ENCODE assay signal across 21 cellular contexts in genomic region chr5:168655316-168655715, GRCh38.
DNase-seq lines count a peak whose midpoint lies in the region; ATAC-seq and TF ChIP-seq lines count a peak whose summit lies in the region.
"Had no signal": no experiment of that assay in that cellular context is flagged by ENCODE, and none has a peak within 500 bp of the region (broad histone marks: within the 10 kb centered on the region; RNA-seq: fewer than 3 reads in every experiment).

No MANE protein-coding gene starts in this region.

- H3K9ac ChIP-seq in PC-3 (ENCODE audit: low read length) (no peak overlapping the region), subcutaneous abdominal adipose tissue (ENCODE audit: low read length in 5 of 5) (no peak overlapping the region)
- H3K9ac ChIP-seq: BLaER1 treated with 17β-estradiol and CSF1 and Interleukin-3, amounts not matched to agents 10 nM and 100 nM; KMS-11 had no signal

- peak overlapping the region; percentile 6 for H3K27ac Mint-ChIP-seq in MCF 10A (ENCODE audit: low read depth, unreplicated experiment)
- H3K27ac Mint-ChIP-seq in activated CD8-positive, alpha-beta T cell treated with anti-CD3 and anti-CD28 coated beads for 36 hours = no peak overlapping the region
- H3K27ac Mint-ChIP-seq: CD4-positive, alpha-beta memory T cell; GM23338 had no signal

- H3K36me3 ChIP-seq in PC-3 (ENCODE audit: low read depth, low read length) (no peaks in the 10 kb centered on the region), hepatocyte (replicated peaks; ENCODE audit: insufficient read depth, low read depth) (no peaks in the 10 kb centered on the region), subcutaneous abdominal adipose tissue (ENCODE audit: control insufficient read depth in 5 of 5, insufficient read depth in 5 of 5, low read length in 5 of 5) (no peaks in the 10 kb centered on the region)
- H3K36me3 ChIP-seq: BLaER1 treated with 17β-estradiol and CSF1 and Interleukin-3, amounts not matched to agents 10 nM and 100 nM; HAP-1 had no signal

- intact Hi-C loops in PC-3 (cut with micrococcal nuclease) (no loop called here), MCF 10A (cut with micrococcal nuclease) (no loop called here)
- intact Hi-C loops in activated CD8-positive, alpha-beta T cell treated with anti-CD3 and anti-CD28 coated beads for 36 hours (cut with micrococcal nuclease) = no loop called here

- H3K79me2 ChIP-seq in PC-3 (ENCODE audit: low read length) (no peaks in the 10 kb centered on the region), hepatocyte (no peaks in the 10 kb centered on the region)

- no peak for ATAC-seq in PC-3
- no peak for ATAC-seq in activated T-cell treated with anti-CD3 and anti-CD28 coated beads, Interleukin-2, amount 50 U/mL, for 4 hours
- no peak for ATAC-seq in activated CD8-positive, alpha-beta T cell treated with anti-CD3 and anti-CD28 coated beads for 36 hours
- ATAC-seq: GM23338 had no signal

- CTCF ChIA-PET in PC-3 (lab: Charles Lee) = no interaction called here
- CTCF ChIA-PET in MCF 10A (lab: Yijun Ruan, JAX) = interaction anchor here (3.0 kb wide), 1 partner anchor 8 kb away, joined by 14 read pairs; no protein-coding TSS in a partner anchor
- CTCF ChIA-PET in activated CD8-positive, alpha-beta T cell treated with anti-CD3 and anti-CD28 coated beads for 36 hours (lab: Charles Lee) = no interaction called here

- H3K4me3 Mint-ChIP-seq in MCF 10A (ENCODE audit: unreplicated experiment) = no peak overlapping the region
- H3K4me3 Mint-ChIP-seq in activated T-cell treated with anti-CD3 and anti-CD28 coated beads, Interleukin-2, amount 50 U/mL, for 4 hours = no peak overlapping the region
- no peak overlapping the region for H3K4me3 Mint-ChIP-seq in activated CD8-positive, alpha-beta T cell treated with anti-CD3 and anti-CD28 coated beads for 36 hours
- H3K4me3 Mint-ChIP-seq: CD4-positive, alpha-beta memory T cell; GM23338 had no signal

- H3K9me3 Mint-ChIP-seq in MCF 10A (ENCODE audit: unreplicated experiment) = no peaks in the 10 kb centered on the region
- H3K9me3 Mint-ChIP-seq in activated T-cell treated with anti-CD3 and anti-CD28 coated beads, Interleukin-2, amount 50 U/mL, for 4 hours = no peaks in the 10 kb centered on the region
- no peaks in the 10 kb centered on the region for H3K9me3 Mint-ChIP-seq in activated CD8-positive, alpha-beta T cell treated with anti-CD3 and anti-CD28 coated beads for 36 hours
- H3K9me3 Mint-ChIP-seq: GM23338 had no signal

- H3K27me3 ChIP-seq in PC-3 (ENCODE audit: low read length) = no peaks in the 10 kb centered on the region
- H3K27me3 ChIP-seq in hepatocyte = no peaks in the 10 kb centered on the region
- H3K27me3 ChIP-seq in subcutaneous abdominal adipose tissue (ENCODE audit: control insufficient read depth in 5 of 5, insufficient read depth in 4 of 5, low read length in 5 of 5) = no peaks in the 10 kb centered on the region
- H3K27me3 ChIP-seq: BLaER1 treated with 17β-estradiol and CSF1 and Interleukin-3, amounts not matched to agents 10 nM and 100 nM had no signal

- no peaks in the 10 kb centered on the region for H4K20me1 ChIP-seq in PC-3 (ENCODE audit: low read length)
- H4K20me1 ChIP-seq in hepatocyte (ENCODE audit: insufficient read depth, poor library complexity, severe bottlenecking) = no peaks in the 10 kb centered on the region
- H4K20me1 ChIP-seq: BLaER1 treated with 17β-estradiol and CSF1 and Interleukin-3, amounts not matched to agents 10 nM and 100 nM had no signal

- TF ChIP-seq CTCF in PC-3 (conservative IDR thresholded peaks at IDR 0.05; ENCODE audit: low read depth, low read length) (no peak), MCF 10A (IDR thresholded peaks at IDR 0.05; ENCODE audit: unreplicated experiment) (no peak), hepatocyte (IDR thresholded peaks at IDR 0.05; ENCODE audit: poor library complexity) (no peak)
- no peak for TF ChIP-seq CTCF in activated CD8-positive, alpha-beta T cell treated with anti-CD3 and anti-CD28 coated beads for 36 hours (IDR thresholded peaks at IDR 0.05)

- H2AFZ ChIP-seq in PC-3 (ENCODE audit: low read length) (no peak overlapping the region), hepatocyte (no peak overlapping the region)
- H2AFZ ChIP-seq: GM23338 had no signal

- H3K4me2 ChIP-seq in PC-3 (ENCODE audit: low read length) (no peak overlapping the region), hepatocyte (no peak overlapping the region)
- H3K4me2 ChIP-seq: GM23338, KMS-11 had no signal

- H3K4me1 ChIP-seq in PC-3 (ENCODE audit: insufficient read depth, low read length) (peaks cover 22% of the 10 kb centered on the region), hepatocyte (ENCODE audit: insufficient read depth) (peaks cover 46% of the 10 kb centered on the region), subcutaneous abdominal adipose tissue (ENCODE audit: control insufficient read depth in 5 of 5, insufficient read depth in 5 of 5, low read length in 5 of 5) (peaks cover 3 to 47% (median 31%) of the 10 kb centered on the region in 5 donors)
- H3K4me1 ChIP-seq: HAP-1 had no signal

- no peaks in the 10 kb centered on the region for H3K9me2 ChIP-seq in PC-3 (replicated peaks; ENCODE audit: low read length)
- no peaks in the 10 kb centered on the region for H3K9me2 ChIP-seq in hepatocyte (replicated peaks; ENCODE audit: insufficient read depth)

- BruUV-seq in PC-3 (replicated peaks; lab: Mats Ljungman, UMichigan) = no TSS peak
- BruUV-seq in MCF 10A (replicated peaks; lab: Mats Ljungman, UMichigan) = no TSS peak

- DNase-seq in PC-3 (no peak), MCF 10A (ENCODE audit: unreplicated experiment) (no peak), hepatocyte (ENCODE audit: low spot score) (no peak), kidney tubule cell (ENCODE audit: low spot score) (no peak)
- DNase-seq in activated T-cell treated with anti-CD3 and anti-CD28 coated beads, Interleukin-2, amount 50 U/mL, for 4 hours = no peak
- no peak for DNase-seq in activated CD8-positive, alpha-beta T cell treated with anti-CD3 and anti-CD28 coated beads for 36 hours
- DNase-seq: 8988T; CD4-positive, alpha-beta memory T cell; DMS153; MV-4-11; NCI-H1105 treated with DMSO at 0.1 percent for 48 hours; NCI-H2029 treated with DMSO at 0.1 percent for 48 hours; NCI-H345; NCI-H524; SHP77 had no signal

- peaks cover 41% of the 10 kb centered on the region for H3K4me1 Mint-ChIP-seq in MCF 10A (ENCODE audit: insufficient read depth, unreplicated experiment)
- no peaks in the 10 kb centered on the region for H3K4me1 Mint-ChIP-seq in activated T-cell treated with anti-CD3 and anti-CD28 coated beads, Interleukin-2, amount 50 U/mL, for 4 hours (ENCODE audit: low read depth)
- H3K4me1 Mint-ChIP-seq in activated CD8-positive, alpha-beta T cell treated with anti-CD3 and anti-CD28 coated beads for 36 hours (ENCODE audit: low read depth) = no peaks in the 10 kb centered on the region
- H3K4me1 Mint-ChIP-seq: CD4-positive, alpha-beta memory T cell had no signal

- H3F3A ChIP-seq in PC-3 (ENCODE audit: low read length, unreplicated experiment) = no peaks in the 10 kb centered on the region

- POLR2A ChIA-PET in PC-3 (lab: Charles Lee; ENCODE audit: unreplicated experiment) = no interaction called here
- POLR2A ChIA-PET in MCF 10A (lab: Yijun Ruan, JAX) = interaction anchor here (2.1 to 6.5 kb wide), 3 partner anchors 8 to 80 kb away, joined by 16 to 119 read pairs (median 72); partner anchors contain the start of gene PANK3
- POLR2A ChIA-PET in activated CD8-positive, alpha-beta T cell treated with anti-CD3 and anti-CD28 coated beads for 36 hours (lab: Charles Lee) = no interaction called here

- H3K9me3 ChIP-seq in PC-3 (ENCODE audit: low read length) (no peaks in the 10 kb centered on the region), hepatocyte (ENCODE audit: low read depth) (no peaks in the 10 kb centered on the region), subcutaneous abdominal adipose tissue (ENCODE audit: control insufficient read depth in 5 of 5, low read length in 5 of 5) (no peaks in the 10 kb centered on the region)
- H3K9me3 ChIP-seq: BLaER1 treated with 17β-estradiol and CSF1 and Interleukin-3, amounts not matched to agents 10 nM and 100 nM; HAP-1 had no signal

- no peaks in the 10 kb centered on the region for H3K36me3 Mint-ChIP-seq in MCF 10A (ENCODE audit: insufficient read depth, unreplicated experiment)
- H3K36me3 Mint-ChIP-seq in activated T-cell treated with anti-CD3 and anti-CD28 coated beads, Interleukin-2, amount 50 U/mL, for 4 hours (ENCODE audit: insufficient read depth) = no peaks in the 10 kb centered on the region
- H3K36me3 Mint-ChIP-seq in activated CD8-positive, alpha-beta T cell treated with anti-CD3 and anti-CD28 coated beads for 36 hours (ENCODE audit: low read depth) = no peaks in the 10 kb centered on the region
- H3K36me3 Mint-ChIP-seq: CD4-positive, alpha-beta memory T cell had no signal

- H3K4me3 ChIP-seq in PC-3 (ENCODE audit: low read length) (no peak overlapping the region), hepatocyte (no peak overlapping the region), subcutaneous abdominal adipose tissue (ENCODE audit: low read depth in 1 of 5, low read length in 5 of 5) (no peak overlapping the region)
- H3K4me3 ChIP-seq: BLaER1 treated with 17β-estradiol and CSF1 and Interleukin-3, amounts not matched to agents 10 nM and 100 nM; GM23338; HAP-1; SK-N-MC had no signal

- H3K27ac ChIP-seq in PC-3 (ENCODE audit: low read length) (0 out of 2 replicates have a peak overlapping the region, but pooled peaks have one; percentile 23), hepatocyte (peak overlapping the region; percentile 87), subcutaneous abdominal adipose tissue (ENCODE audit: low read depth, low read length) (peak overlapping the region; percentile 85)
- H3K27ac ChIP-seq: BLaER1 treated with 17β-estradiol and CSF1 and Interleukin-3, amounts not matched to agents 10 nM and 100 nM; KMS-11; SK-N-MC had no signal

- WGBS in hepatocyte (ENCODE audit: low lambda C conversion rate, missing lambda C conversion rate) = 88% methylated on average over 5 of the region's 5 CpGs

- no peaks in the 10 kb centered on the region for H3K27me3 Mint-ChIP-seq in MCF 10A (ENCODE audit: insufficient read depth, unreplicated experiment)
- H3K27me3 Mint-ChIP-seq in activated T-cell treated with anti-CD3 and anti-CD28 coated beads, Interleukin-2, amount 50 U/mL, for 4 hours (ENCODE audit: low read depth) = peaks cover 6% of the 10 kb centered on the region
- H3K27me3 Mint-ChIP-seq in activated CD8-positive, alpha-beta T cell treated with anti-CD3 and anti-CD28 coated beads for 36 hours = peaks cover 3% of the 10 kb centered on the region

Comparison
In these comparisons a context has a peak if more than half of its experiments do, and no peak if none do; other contexts are left out.
1. H3K27ac ChIP-seq: peak in every context shown above with its lines; median percentile 87 in hepatocyte; 85 in subcutaneous abdominal adipose tissue; 23 in PC-3.